Comparison of ENCODE assay signal across 8 cellular contexts in the genomic region with DNA sequence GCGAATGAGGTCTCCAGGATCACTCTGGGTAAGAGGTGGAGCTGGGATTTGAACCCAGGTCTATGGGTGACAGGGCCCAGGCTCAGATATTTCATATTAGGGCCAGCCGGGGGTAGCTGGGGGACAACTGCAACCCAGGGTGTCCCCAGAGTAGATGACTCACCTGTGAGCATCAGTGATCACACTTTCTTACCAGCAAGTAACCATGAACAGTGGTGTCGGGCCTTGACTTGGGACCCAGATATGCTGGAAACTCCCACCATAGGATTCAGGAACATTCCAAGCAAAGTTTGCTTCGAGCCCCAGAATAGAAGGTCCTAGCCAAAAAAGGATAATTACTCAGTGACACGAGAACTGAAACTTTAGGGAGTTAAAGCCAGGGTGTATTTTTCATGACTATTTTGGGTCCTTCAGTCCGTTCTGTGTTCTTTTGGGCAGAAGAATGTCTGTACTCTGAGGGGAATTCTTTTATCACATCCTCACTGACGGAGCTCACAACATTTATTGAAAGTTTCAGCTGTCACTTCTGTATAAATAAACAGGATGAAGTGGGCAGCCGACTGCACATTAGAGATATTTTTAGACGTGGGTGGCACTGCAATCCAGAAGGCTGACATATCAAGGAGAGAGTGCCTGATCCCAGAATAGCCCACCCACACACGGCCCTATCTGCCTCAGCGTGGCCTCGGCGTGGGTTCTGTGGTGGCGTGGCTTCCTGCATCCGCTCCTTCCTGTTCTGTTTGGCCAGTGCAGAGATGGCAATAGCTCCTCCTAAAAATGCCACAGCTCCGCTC. TPM values are rescaled to one million over a fixed set of nuclear protein-coding genes. Genes with fewer than 3 reads are reported as not detected.
A peak's percentile ranks its signal among the peaks of the same experiment; 100 is the strongest.
DNase-seq lines count a peak whose midpoint lies in the region; ATAC-seq and TF ChIP-seq lines count a peak whose summit lies in the region.

No MANE protein-coding gene starts in this region.

- no peak overlapping the region for H3K4me3 ChIP-seq in Loucy (ENCODE audit: low read length, poor library complexity, severe bottlenecking)
- H3K4me3 ChIP-seq in muscle layer of duodenum (ENCODE audit: low read depth in 1 of 2, low read length in 2 of 2), result no peak overlapping the region

- H3K4me1 Mint-ChIP-seq in brain, result peaks cover 3% of the 10 kb centered on the region

- H3K79me2 ChIP-seq in Loucy (ENCODE audit: insufficient read depth, low read length), result no peaks in the 10 kb centered on the region

- H3K36me3 Mint-ChIP-seq in brain, result peaks cover 5% of the 10 kb centered on the region

- TF ChIP-seq CTCF in Loucy (conservative IDR thresholded peaks at IDR 0.05; ENCODE audit: low read length) (no peak), brain (conservative IDR thresholded peaks at IDR 0.05) (no peak)

- H3K4me3 Mint-ChIP-seq in brain, result no peak overlapping the region

- H3K9me3 Mint-ChIP-seq in brain, result peaks cover 0 to 20% (median 8%) of the 10 kb centered on the region in 5 experiments

- no peaks in the 10 kb centered on the region for H3K9me2 ChIP-seq in Loucy (replicated peaks; ENCODE audit: low read depth, low read length)

- H3K27me3 Mint-ChIP-seq in brain, result no peaks in the 10 kb centered on the region

- H3K9ac ChIP-seq in Loucy (ENCODE audit: low read depth, low read length, poor library complexity, severe bottlenecking), result peak overlapping the region; percentile 54

- H3K27me3 ChIP-seq in Loucy (ENCODE audit: insufficient read depth, low read length, poor library complexity, severe bottlenecking), result no peaks in the 10 kb centered on the region
- H3K27me3 ChIP-seq in muscle layer of duodenum (ENCODE audit: low read depth, low read length), result no peaks in the 10 kb centered on the region

- H2AFZ ChIP-seq in Loucy (ENCODE audit: low read length), result no peak overlapping the region

- peaks cover 11% of the 10 kb centered on the region for H3K9me3 ChIP-seq in Loucy (ENCODE audit: insufficient read depth, low read depth, low read length)
- peaks cover 0 to 4% of the 10 kb centered on the region in 2 donors for H3K9me3 ChIP-seq in muscle layer of duodenum (ENCODE audit: control insufficient read depth in 1 of 2, low read length in 2 of 2)

- H3K4me2 ChIP-seq in Loucy (ENCODE audit: low read depth, low read length, poor library complexity, severe bottlenecking), result peak overlapping the region; percentile 41

- H4K20me1 ChIP-seq in Loucy (ENCODE audit: insufficient read depth, low read length, poor library complexity, severe bottlenecking), result no peaks in the 10 kb centered on the region

- H3K27ac Mint-ChIP-seq in brain, result peak overlapping the region in 3 of 5 experiments; percentile 10 to 65 (median 34)

- no peaks in the 10 kb centered on the region for H3K36me3 ChIP-seq in Loucy (ENCODE audit: insufficient read depth, low read length)
- H3K36me3 ChIP-seq in muscle layer of duodenum (ENCODE audit: control insufficient read depth in 1 of 2, insufficient read depth in 2 of 2, low read length in 2 of 2), result no peaks in the 10 kb centered on the region

- H3F3A ChIP-seq in Loucy (ENCODE audit: low read depth), result 0 out of 2 replicates have a peak, but pooled peaks cover 7% of the 10 kb centered on the region

- peaks cover 39% of the 10 kb centered on the region for H3K4me1 ChIP-seq in Loucy (ENCODE audit: insufficient read depth, low read length, poor library complexity, severe bottlenecking)
- peaks cover 0 to 8% of the 10 kb centered on the region in 2 donors for H3K4me1 ChIP-seq in muscle layer of duodenum (ENCODE audit: control insufficient read depth in 1 of 2, insufficient read depth in 2 of 2, low read length in 2 of 2)

- DNase-seq in Ammon's horn (ENCODE audit: low spot score) (peak; percentile 81), NCI-H69 (lab: John Stamatoyannopoulos, UW) (no peak), HuH-7 (ENCODE audit: low spot score) (no peak)
- DNase-seq in NK-92 treated with Interleukin-12 subunit alpha and Interleukin-12 subunit beta, amount 100 ng/mL, for 24 hours (lab: John Stamatoyannopoulos, UW), result no peak

- no peak for ATAC-seq in HG02938 (IDR thresholded peaks at IDR 0.05; ENCODE audit: unreplicated experiment)

- peak overlapping the region; percentile 49 for H3K27ac ChIP-seq in muscle layer of duodenum (ENCODE audit: low read length)

RNA-seq across cellular contexts. Expression of gene RAMP1, which starts 45.6 kb away (rescaled TPM):
- polyA plus RNA-seq in brain (ENCODE audit: insufficient read depth, low read depth, low replicate concordance), result 75.7 TPM
